In the genomic region with DNA sequence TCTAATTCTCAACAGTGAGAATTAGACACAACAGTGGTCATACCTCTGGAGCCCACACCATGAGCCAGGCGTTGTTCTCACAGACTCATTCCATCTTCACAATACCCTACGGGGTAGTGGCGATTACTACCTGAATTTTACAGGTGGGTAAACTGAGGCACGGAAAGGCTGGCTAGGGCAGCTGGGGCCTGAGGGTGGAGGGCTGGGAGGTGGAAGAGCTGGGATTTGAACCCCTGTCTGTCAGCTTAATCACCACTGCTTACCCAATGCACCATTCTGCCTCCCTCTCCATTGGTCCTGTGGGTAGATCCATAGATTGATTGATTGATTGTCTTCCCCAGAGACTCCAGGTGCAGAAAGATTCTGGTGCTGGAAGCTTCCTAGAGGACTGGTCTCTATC, we compare ENCODE assay signal across 1 cellular context. TPM values are rescaled to one million over a fixed set of nuclear protein-coding genes. Genes with fewer than 3 reads are reported as not detected.
"Had no signal": no experiment of that assay in that cellular context is flagged by ENCODE, and none has a peak within 500 bp of the region (broad histone marks: within the 10 kb centered on the region; RNA-seq: fewer than 3 reads in every experiment).

No MANE protein-coding gene starts in this region.

RNA-seq across cellular contexts. Expression of a gene that starts 31.4 kb away (rescaled TPM):
- total RNA-seq: natural killer cell treated with Interleukin-12 subunit alpha and Interleukin-12 subunit beta and Interleukin-15 and Interleukin-18, amount 100 ng/mL, for 72 hours had no signal
